ENCODE assay signal across 8 cellular contexts in the genomic region with DNA sequence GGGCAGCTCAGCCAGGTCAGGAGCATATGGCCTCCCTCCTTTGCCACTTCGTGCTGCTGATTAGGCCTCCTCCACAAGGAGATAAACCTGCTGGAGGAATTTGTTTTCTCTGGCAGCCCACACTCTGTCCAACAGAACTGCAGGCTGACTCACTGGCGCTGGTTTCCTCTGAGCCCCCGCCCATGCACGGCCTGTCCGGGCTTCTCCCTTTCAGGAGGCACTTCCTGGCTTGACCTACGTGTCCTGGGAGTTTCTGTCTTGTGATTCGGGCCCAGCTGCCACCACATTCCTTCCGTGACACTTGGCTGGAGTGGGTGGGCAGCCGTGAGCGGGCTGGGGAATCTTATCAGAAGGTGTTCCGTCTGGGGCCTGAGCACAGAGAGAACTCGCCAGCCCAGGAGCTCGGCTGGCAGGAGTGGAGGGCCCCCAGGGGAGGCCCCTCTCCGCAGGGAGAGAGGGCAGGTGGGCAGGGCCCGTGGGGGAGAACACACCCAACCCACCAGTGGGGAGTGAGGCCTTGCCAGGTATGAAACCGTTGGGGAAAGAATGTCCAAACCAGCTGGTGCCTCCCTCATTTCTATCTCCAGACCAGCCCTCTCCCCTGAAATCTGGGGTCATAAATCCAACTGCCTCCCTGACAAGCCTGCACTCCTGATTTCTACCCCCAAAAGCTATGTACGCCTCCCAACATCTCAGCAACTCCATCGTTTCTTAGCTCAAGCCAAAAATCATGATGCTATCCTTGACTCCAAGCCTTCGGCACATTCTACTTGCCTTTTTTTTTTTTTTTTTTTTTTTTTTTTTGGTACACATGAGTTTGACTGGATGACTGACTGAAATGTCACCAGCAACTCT.
DNase-seq lines count a peak whose midpoint lies in the region; ATAC-seq and TF ChIP-seq lines count a peak whose summit lies in the region.

No MANE protein-coding gene starts in this region.

- TF ChIP-seq POLR2A in body of pancreas (IDR thresholded peaks at IDR 0.05) (peak in 2 of 3 donors; percentile 31 to 35), stomach (IDR thresholded peaks at IDR 0.05) (no peak)

- ATAC-seq in body of pancreas, result peak; percentile 81
- ATAC-seq in HG03095 (IDR thresholded peaks at IDR 0.05; ENCODE audit: unreplicated experiment), result no peak

- H3K9me3 ChIP-seq in body of pancreas (no peaks in the 10 kb centered on the region), stomach (no peaks in the 10 kb centered on the region)

- H3K27ac Mint-ChIP-seq in HFFc6, result peak overlapping the region; percentile 91

- H3K9me3 Mint-ChIP-seq in HFFc6, result no peaks in the 10 kb centered on the region

- DNase-seq in HFFc6 (peak; percentile 90), body of pancreas (peak; percentile 55 to 81 (median 74)), kidney glomerular epithelial cell (lab: John Stamatoyannopoulos, UW) (peak; percentile 95), stomach (peak; percentile 89), GDM1 (lab: John Stamatoyannopoulos, UW) (no peak), activated T-cell treated with anti-CD3 and anti-CD28 coated beads for 4 hours (no peak), NAMALWA (ENCODE audit: low spot score) (no peak)

- H3K27ac ChIP-seq in body of pancreas (peak overlapping the region; percentile 47 to 76 (median 60)), stomach (peak overlapping the region; percentile 76 to 87 (median 85))

- TF ChIP-seq CTCF in HFFc6 (IDR thresholded peaks at IDR 0.05), result no peak
- peak in 2 of 7 experiments; percentile 6 to 12 for TF ChIP-seq CTCF in body of pancreas (IDR thresholded peaks at IDR 0.05)
- TF ChIP-seq CTCF in stomach (IDR thresholded peaks at IDR 0.05), result no peak

- no peaks in the 10 kb centered on the region for H3K27me3 ChIP-seq in body of pancreas
- H3K27me3 ChIP-seq in stomach, result no peaks in the 10 kb centered on the region

- H3K27me3 Mint-ChIP-seq in HFFc6 (ENCODE audit: insufficient read depth), result no peaks in the 10 kb centered on the region; the same call in 1 of the 2 replicates

- WGBS in body of pancreas, 2 donors, result 49 to 75% methylated on average over 9 to 19 of the region's 19 CpGs
- WGBS in stomach, 5 donors, result 24 to 43% (median 32%) methylated on average over 18 to 19 of the region's 19 CpGs

- TF ChIP-seq EP300 in stomach (IDR thresholded peaks at IDR 0.05), result no peak

- no peaks in the 10 kb centered on the region for H3K36me3 ChIP-seq in body of pancreas (replicated peaks in 1 of 2; ENCODE audit: insufficient read depth in 1 of 2, low read depth in 2 of 2)
- H3K36me3 ChIP-seq in stomach, result no peaks in the 10 kb centered on the region

- H3K4me3 Mint-ChIP-seq in HFFc6, result peak overlapping the region; percentile 64

- intact Hi-C loops in body of pancreas (cut with DNase I) (no loop called here), stomach (cut with DNase I; ENCODE audit: low total_unique reads) (no loop called here)

- H3K36me3 Mint-ChIP-seq in HFFc6 (ENCODE audit: low read depth), result no peaks in the 10 kb centered on the region

- H3K4me3 ChIP-seq in body of pancreas, result no peak overlapping the region
- no peak overlapping the region for H3K4me3 ChIP-seq in stomach

- peaks cover 14% of the 10 kb centered on the region for H3K4me1 ChIP-seq in body of pancreas
- H3K4me1 ChIP-seq in stomach, result peaks cover 41 to 47% (median 44%) of the 10 kb centered on the region in 4 donors

- H3K4me1 Mint-ChIP-seq in HFFc6 (ENCODE audit: low read depth), result peaks cover 43% of the 10 kb centered on the region

Comparison
In these comparisons a context has a peak if more than half of its experiments do, and no peak if none do; other contexts are left out.
1. DNase-seq: peak in HFFc6 (single experiment), body of pancreas (4 of 4), kidney glomerular epithelial cell (single experiment) and stomach (single experiment); none in GDM1 (single experiment), activated T-cell treated with anti-CD3 and anti-CD28 coated beads for 4 hours (single experiment) and NAMALWA (single experiment).
2. POLR2A ChIP-seq: peak in body of pancreas (2 of 3); none in stomach (0 of 4).